ENCODE assay signal across 31 cellular contexts in genomic region chr16:56702836-56703235, GRCh38.
"Had no signal": no experiment of that assay in that cellular context is flagged by ENCODE, and none has a peak within 500 bp of the region (broad histone marks: within the 10 kb centered on the region; RNA-seq: fewer than 3 reads in every experiment).

No MANE protein-coding gene starts in this region.

- H2AFZ ChIP-seq: hepatocyte had no signal

- DNase-seq: activated CD4-positive, alpha-beta memory T cell treated with anti-CD3 and anti-CD28 coated beads for 36 hours; activated CD4-positive, alpha-beta T cell treated with anti-CD3 and anti-CD28 coated beads, Interleukin-2, amount 10 ng/mL, durations not matched to agents 24 days and 14 days; activated CD4-positive, CD25-positive, alpha-beta regulatory T cell treated with anti-CD3 and anti-CD28 coated beads, Interleukin-2, amount 50 U/mL, for 72 hours; activated naive CD4-positive, alpha-beta T cell; activated naive CD8-positive, alpha-beta T cell treated with anti-CD3 and anti-CD28 coated beads for 36 hours; activated T-cell treated with anti-CD3 and anti-CD28 coated beads, Interleukin-2, amount 50 U/mL, for 4 hours; effector memory CD4-positive, alpha-beta T cell; gastrocnemius medialis; glutamatergic neuron; left cardiac atrium; left ventricle myocardium superior; midbrain; stimulated activated CD4-positive, alpha-beta T cell treated with anti-CD3 and anti-CD28 coated beads, Interleukin-1b, Interleukin-23, amount 100 ng/mL, for 48 hours; stimulated activated CD4-positive, alpha-beta T cell treated with anti-CD3 and anti-CD28 coated beads, Interleukin-4, amount 100 ng/mL, for 4 hours; stimulated activated CD8-positive, alpha-beta memory T cell treated with anti-CD3 and anti-CD28 coated beads, Interleukin-4, amount 100 ng/mL, for 48 hours; T-helper 2 cell; upper lobe of left lung had no signal

- H3K27ac ChIP-seq: ascending aorta, coronary artery, dorsolateral prefrontal cortex, gastrocnemius medialis, hepatocyte, parathyroid adenoma, right atrium auricular region, upper lobe of left lung, vagina had no signal

- H3K9me3 Mint-ChIP-seq: activated CD4-positive, alpha-beta memory T cell treated with anti-CD3 and anti-CD28 coated beads for 36 hours; activated CD4-positive, alpha-beta T cell treated with anti-CD3 and anti-CD28 coated beads, Interleukin-2, amount 10 ng/mL, durations not matched to agents 24 days and 14 days; activated naive CD8-positive, alpha-beta T cell treated with anti-CD3 and anti-CD28 coated beads for 36 hours; activated T-helper 2 cell treated with anti-CD3 and anti-CD28 coated beads, Interferon-gamma antibody, Interleukin-2, Interleukin-4, amounts not matched to agents 10 μg/mL and 5 μg/mL and 100 μg/mL, durations not matched to agents 14 hours and 24 hours and 36 hours; neural crest cell; stimulated activated memory B cell treated with anti-CD40 and anti-IgM and Interleukin-4, amounts not matched to agents 10 μg/mL and 1 μg/mL and 100 μg/mL, for 72 hours had no signal

- H3K4me1 Mint-ChIP-seq: stimulated activated memory B cell treated with anti-CD40 and anti-IgM and Interleukin-4, amounts not matched to agents 10 μg/mL and 1 μg/mL and 100 μg/mL, for 72 hours had no signal

- H3K36me3 ChIP-seq: ascending aorta, gastrocnemius medialis, right atrium auricular region, upper lobe of left lung, vagina had no signal

- H3K4me2 ChIP-seq: hepatocyte, smooth muscle cell had no signal

- H3K27ac Mint-ChIP-seq: activated CD4-positive, alpha-beta memory T cell treated with anti-CD3 and anti-CD28 coated beads for 36 hours; activated CD4-positive, alpha-beta T cell treated with anti-CD3 and anti-CD28 coated beads, Interleukin-2, amount 10 ng/mL, durations not matched to agents 24 days and 14 days; activated naive CD8-positive, alpha-beta T cell treated with anti-CD3 and anti-CD28 coated beads for 36 hours; activated T-helper 2 cell treated with anti-CD3 and anti-CD28 coated beads, Interferon-gamma antibody, Interleukin-2, Interleukin-4, amounts not matched to agents 10 μg/mL and 5 μg/mL and 100 μg/mL, durations not matched to agents 14 hours and 24 hours and 36 hours had no signal

- H3K4me3 Mint-ChIP-seq: activated CD4-positive, alpha-beta memory T cell treated with anti-CD3 and anti-CD28 coated beads for 36 hours; activated CD4-positive, alpha-beta T cell treated with anti-CD3 and anti-CD28 coated beads, Interleukin-2, amount 10 ng/mL, durations not matched to agents 24 days and 14 days; activated naive CD8-positive, alpha-beta T cell treated with anti-CD3 and anti-CD28 coated beads for 36 hours; activated T-cell treated with anti-CD3 and anti-CD28 coated beads, Interleukin-2, amount 50 U/mL, for 4 hours; naive thymus-derived CD8-positive, alpha-beta T cell; neural crest cell; stimulated activated memory B cell treated with anti-CD40 and anti-IgM and Interleukin-4, amounts not matched to agents 10 μg/mL and 1 μg/mL and 100 μg/mL, for 72 hours; stimulated activated naive CD8-positive, alpha-beta T cell treated with anti-CD3 and anti-CD28 coated beads, Interleukin-15, amount 100 ng/mL, for 72 hours had no signal

- H3K27me3 Mint-ChIP-seq: activated CD4-positive, alpha-beta memory T cell treated with anti-CD3 and anti-CD28 coated beads for 36 hours; activated naive CD8-positive, alpha-beta T cell treated with anti-CD3 and anti-CD28 coated beads for 36 hours; naive thymus-derived CD8-positive, alpha-beta T cell; stimulated activated memory B cell treated with anti-CD40 and anti-IgM and Interleukin-4, amounts not matched to agents 10 μg/mL and 1 μg/mL and 100 μg/mL, for 72 hours; stimulated activated naive CD8-positive, alpha-beta T cell treated with anti-CD3 and anti-CD28 coated beads, Interleukin-15, amount 100 ng/mL, for 72 hours had no signal

- H3K4me1 ChIP-seq: ascending aorta, vagina had no signal

- H3K9ac ChIP-seq: parathyroid adenoma had no signal

- H3K36me3 Mint-ChIP-seq: activated CD4-positive, alpha-beta memory T cell treated with anti-CD3 and anti-CD28 coated beads for 36 hours; activated naive CD8-positive, alpha-beta T cell treated with anti-CD3 and anti-CD28 coated beads for 36 hours; brain; naive thymus-derived CD8-positive, alpha-beta T cell; stimulated activated memory B cell treated with anti-CD40 and anti-IgM and Interleukin-4, amounts not matched to agents 10 μg/mL and 1 μg/mL and 100 μg/mL, for 72 hours had no signal

- H3K27me3 ChIP-seq: ascending aorta, dorsolateral prefrontal cortex, gastrocnemius medialis, hepatocyte, right atrium auricular region, upper lobe of left lung, vagina had no signal

- H3K79me2 ChIP-seq: hepatocyte, parathyroid adenoma had no signal

- H3K9me3 ChIP-seq: ascending aorta, gastrocnemius medialis, right atrium auricular region, upper lobe of left lung, vagina had no signal

- H3K4me3 ChIP-seq: ascending aorta, coronary artery, gastrocnemius medialis, hepatocyte, right atrium auricular region, smooth muscle cell, upper lobe of left lung, vagina had no signal
